ENCODE assay signal across 8 cellular contexts in the genomic region with DNA sequence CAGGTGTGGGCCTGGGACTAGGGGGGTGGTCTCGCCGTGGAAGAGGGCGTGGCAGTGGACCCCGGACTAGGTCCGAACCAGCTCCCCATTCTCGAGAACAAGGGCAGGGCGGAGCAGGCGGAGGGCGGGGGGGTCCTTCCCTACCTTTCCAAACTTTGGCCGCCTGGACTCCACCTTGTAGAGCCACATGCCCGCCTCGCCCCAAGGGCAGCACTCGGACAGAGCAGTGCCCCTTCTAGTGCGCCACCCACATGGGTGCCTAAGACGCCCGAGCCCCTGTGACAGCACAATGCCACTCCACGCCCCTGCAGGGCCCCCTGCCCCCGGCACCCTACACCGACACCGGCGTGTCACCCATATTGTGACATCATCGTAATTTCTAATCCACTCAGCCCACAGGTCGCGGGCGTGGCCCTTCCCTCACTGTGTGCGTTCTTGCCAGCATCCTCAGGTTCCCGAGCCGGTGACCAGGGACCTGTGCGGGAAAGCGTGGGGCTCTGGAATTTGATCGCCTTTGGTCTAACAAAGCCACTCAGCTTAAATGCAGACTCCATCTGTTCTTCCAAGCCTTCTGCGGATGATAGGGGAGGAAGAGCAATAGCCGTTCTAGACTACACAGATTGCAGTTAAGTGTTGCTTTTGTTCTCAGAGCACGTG. TPM values are rescaled to one million over a fixed set of nuclear protein-coding genes. Genes with fewer than 3 reads are reported as not detected.
DNase-seq lines count a peak whose midpoint lies in the region; ATAC-seq and TF ChIP-seq lines count a peak whose summit lies in the region.

No MANE protein-coding gene starts in this region.

- POLR2A ChIA-PET in GM10248 (lab: Yijun Ruan, JAX) = no interaction called here

- no peaks in the 10 kb centered on the region for H3K9me3 Mint-ChIP-seq in activated naive CD4-positive, alpha-beta T cell treated with anti-CD3 and anti-CD28 coated beads, Interleukin-2, amount 10 ng/mL, durations not matched to agents 7 days and 5 days

- DNase-seq in GM10248 (ENCODE audit: extremely low spot score) = peak; percentile 24
- DNase-seq in NCI-H2227 treated with DMSO at 0.1 percent for 48 hours (lab: John Stamatoyannopoulos, UW) = peak; percentile 76
- DNase-seq in activated naive CD4-positive, alpha-beta T cell treated with anti-CD3 and anti-CD28 coated beads, Interleukin-2, amount 10 ng/mL, durations not matched to agents 7 days and 5 days = peak; percentile 53
- DNase-seq in left ventricle myocardium superior = peak; percentile 40
- DNase-seq in retinal pigment epithelial cell (ENCODE audit: low read depth) = no peak

- intact Hi-C loops in left ventricle myocardium superior (cut with micrococcal nuclease) = no loop called here

- peaks cover 34% of the 10 kb centered on the region for H3K4me1 Mint-ChIP-seq in activated naive CD4-positive, alpha-beta T cell treated with anti-CD3 and anti-CD28 coated beads, Interleukin-2, amount 10 ng/mL, durations not matched to agents 7 days and 5 days

- ATAC-seq in left ventricle myocardium superior (no peak), GM19463 (IDR thresholded peaks at IDR 0.05; ENCODE audit: unreplicated experiment) (no peak), HG03135 (IDR thresholded peaks at IDR 0.05; ENCODE audit: unreplicated experiment) (no peak), GM21825 (IDR thresholded peaks at IDR 0.05; ENCODE audit: unreplicated experiment) (no peak)

- peaks cover 39% of the 10 kb centered on the region for H3K27me3 Mint-ChIP-seq in activated naive CD4-positive, alpha-beta T cell treated with anti-CD3 and anti-CD28 coated beads, Interleukin-2, amount 10 ng/mL, durations not matched to agents 7 days and 5 days

- no peak for TF ChIP-seq CTCF in GM10248 (IDR thresholded peaks at IDR 0.05; ENCODE audit: control extremely low read depth, extremely low read depth, low read depth, missing control alignments)
- TF ChIP-seq CTCF in retinal pigment epithelial cell (conservative IDR thresholded peaks at IDR 0.05; ENCODE audit: low read depth, low read length) = no peak

- peaks cover 25% of the 10 kb centered on the region for H3K36me3 Mint-ChIP-seq in activated naive CD4-positive, alpha-beta T cell treated with anti-CD3 and anti-CD28 coated beads, Interleukin-2, amount 10 ng/mL, durations not matched to agents 7 days and 5 days

- peak overlapping the region; percentile 95 for H3K4me3 ChIP-seq in retinal pigment epithelial cell (ENCODE audit: low read length)

- H3K4me3 Mint-ChIP-seq in activated naive CD4-positive, alpha-beta T cell treated with anti-CD3 and anti-CD28 coated beads, Interleukin-2, amount 10 ng/mL, durations not matched to agents 7 days and 5 days = peak overlapping the region; percentile 98

- CTCF ChIA-PET in GM10248 (lab: Yijun Ruan, JAX) = interaction anchor here (1.2 to 3.2 kb wide), 2 partner anchors 11 to 91 kb away, joined by 3 to 19 read pairs; a partner anchor contains a TSS
- CTCF ChIA-PET in activated naive CD4-positive, alpha-beta T cell treated with anti-CD3 and anti-CD28 coated beads, Interleukin-2, amount 10 ng/mL, durations not matched to agents 7 days and 5 days (lab: Charles Lee) = interaction anchor here (1.8 kb wide), 1 partner anchor 91 kb away, joined by 7 read pairs; a partner anchor contains a TSS

- peak overlapping the region; percentile 68 for H3K27ac Mint-ChIP-seq in activated naive CD4-positive, alpha-beta T cell treated with anti-CD3 and anti-CD28 coated beads, Interleukin-2, amount 10 ng/mL, durations not matched to agents 7 days and 5 days

RNA-seq across cellular contexts. Expression of a gene that starts 0.6 kb away (rescaled TPM):
- 21.4 TPM for total RNA-seq in left ventricle myocardium superior

RNA-seq across cellular contexts. Expression of a gene that starts 31.3 kb away (rescaled TPM):
- total RNA-seq in left ventricle myocardium superior = 2.0 TPM

RNA-seq across cellular contexts. Expression of a gene that starts 47.5 kb away (rescaled TPM):
- not detected for total RNA-seq in left ventricle myocardium superior
